Comparison of ENCODE assay signal across 8 cellular contexts in the genomic region with DNA sequence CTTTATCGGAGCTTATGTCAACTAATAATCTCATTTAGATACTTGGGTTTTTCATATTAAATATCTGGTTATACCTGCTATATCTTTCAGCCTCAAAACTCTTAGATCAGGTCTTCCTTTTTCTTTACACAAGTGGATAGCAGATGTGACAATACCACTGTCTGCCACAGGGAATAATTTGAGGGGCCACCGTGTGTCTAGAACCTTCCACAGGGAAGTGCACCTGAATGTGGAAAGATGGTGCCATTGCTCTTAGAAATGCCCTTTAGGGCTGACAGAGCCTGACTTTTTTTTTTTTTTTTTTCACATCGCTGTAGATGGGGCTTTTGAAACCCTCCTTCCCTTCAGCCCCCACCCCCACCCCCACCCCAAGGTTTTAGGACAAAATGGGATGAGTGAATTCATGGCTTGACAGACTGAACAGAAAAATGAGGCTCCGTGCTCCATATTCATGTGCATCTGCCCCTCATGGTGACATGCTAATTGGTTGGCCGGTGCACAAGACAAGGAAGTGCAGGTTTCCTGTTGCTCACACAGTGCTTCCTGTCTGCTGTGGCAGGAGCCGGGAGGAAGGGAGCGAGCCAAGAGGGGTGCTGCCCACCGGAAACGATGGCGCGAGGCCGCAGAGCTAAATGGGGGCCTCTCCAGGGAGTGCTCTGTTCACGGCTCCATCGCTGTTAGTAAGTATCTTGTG.
A peak's percentile ranks its signal among the peaks of the same experiment; 100 is the strongest.
DNase-seq lines count a peak whose midpoint lies in the region; ATAC-seq and TF ChIP-seq lines count a peak whose summit lies in the region.

No MANE protein-coding gene starts in this region.

- H3K36me3 Mint-ChIP-seq in activated naive CD8-positive, alpha-beta T cell = peaks cover 21% of the 10 kb centered on the region
- peaks cover 18% of the 10 kb centered on the region for H3K36me3 Mint-ChIP-seq in natural killer cell treated with Interleukin-12 subunit alpha and Interleukin-12 subunit beta and Interleukin-15 and Interleukin-18, amount 100 ng/mL, for 72 hours

- H3K27me3 ChIP-seq in SU-DHL-6 (ENCODE audit: low read length) = no peaks in the 10 kb centered on the region; the same call in 1 of the 2 replicates
- no peaks in the 10 kb centered on the region for H3K27me3 ChIP-seq in upper lobe of left lung

- H3K9me3 ChIP-seq in SU-DHL-6 (ENCODE audit: insufficient read depth, low read length) (no peaks in the 10 kb centered on the region), upper lobe of left lung (no peaks in the 10 kb centered on the region)

- H3K36me3 ChIP-seq in SU-DHL-6 (ENCODE audit: low read length) (no peaks in the 10 kb centered on the region), upper lobe of left lung (no peaks in the 10 kb centered on the region)

- H3K79me2 ChIP-seq in SU-DHL-6 (ENCODE audit: insufficient read depth, low read length) = no peaks in the 10 kb centered on the region

- H3F3A ChIP-seq in SU-DHL-6 (ENCODE audit: insufficient read depth) = no peaks in the 10 kb centered on the region

- TF ChIP-seq CTCF in SU-DHL-6 (IDR thresholded peaks at IDR 0.05; ENCODE audit: insufficient read depth, low read length, poor library complexity, severe bottlenecking) (no peak), upper lobe of left lung (IDR thresholded peaks at IDR 0.05) (no peak)

- peaks cover 11% of the 10 kb centered on the region for H3K9me3 Mint-ChIP-seq in activated naive CD8-positive, alpha-beta T cell (ENCODE audit: low read depth)
- peaks cover 5% of the 10 kb centered on the region for H3K9me3 Mint-ChIP-seq in natural killer cell treated with Interleukin-12 subunit alpha and Interleukin-12 subunit beta and Interleukin-15 and Interleukin-18, amount 100 ng/mL, for 72 hours

- no peaks in the 10 kb centered on the region for H3K9me2 ChIP-seq in SU-DHL-6 (replicated peaks; ENCODE audit: insufficient read depth, low read length)

- no peaks in the 10 kb centered on the region for H4K20me1 ChIP-seq in SU-DHL-6 (ENCODE audit: low read depth, low read length)

- H3K4me2 ChIP-seq in SU-DHL-6 (ENCODE audit: low read depth, low read length, poor library complexity, severe bottlenecking) = peak overlapping the region; percentile 55

- peak overlapping the region; percentile 97 for H3K27ac Mint-ChIP-seq in activated naive CD8-positive, alpha-beta T cell
- peak overlapping the region; percentile 92 to 93 for H3K27ac Mint-ChIP-seq in natural killer cell treated with Interleukin-12 subunit alpha and Interleukin-12 subunit beta and Interleukin-15 and Interleukin-18, amount 100 ng/mL, for 72 hours

- peaks cover 68% of the 10 kb centered on the region for H3K4me1 Mint-ChIP-seq in activated naive CD8-positive, alpha-beta T cell (ENCODE audit: low read depth)
- peaks cover 48 to 49% of the 10 kb centered on the region in 2 donors for H3K4me1 Mint-ChIP-seq in natural killer cell treated with Interleukin-12 subunit alpha and Interleukin-12 subunit beta and Interleukin-15 and Interleukin-18, amount 100 ng/mL, for 72 hours (ENCODE audit: low read depth in 2 of 2)

- peak; percentile 90 for DNase-seq in natural killer cell treated with Interleukin-12 subunit alpha and Interleukin-12 subunit beta and Interleukin-15 and Interleukin-18, amount 100 ng/mL, for 72 hours (ENCODE audit: low spot score)
- DNase-seq in upper lobe of left lung (peak in 1 of 2 donors; percentile 79), HCEC 1CT (no peak), OCI-M2 (lab: John Stamatoyannopoulos, UW; ENCODE audit: unreplicated experiment) (no peak)

- peak in 1 of 4 donors; percentile 58 for TF ChIP-seq EP300 in upper lobe of left lung (IDR thresholded peaks at IDR 0.05)

- ATAC-seq in GM18861 (IDR thresholded peaks at IDR 0.05; ENCODE audit: unreplicated experiment) (peak; percentile 90), HG03039 (IDR thresholded peaks at IDR 0.05; ENCODE audit: unreplicated experiment) (peak; percentile 97), upper lobe of left lung (ENCODE audit: low FRiP score in 2 of 2) (peak; percentile 80 to 90)
- ATAC-seq in natural killer cell treated with Interleukin-12 subunit alpha and Interleukin-12 subunit beta and Interleukin-15 and Interleukin-18, amount 100 ng/mL, for 72 hours = peak; percentile 95 to 97

- peak overlapping the region; percentile 23 for H3K4me3 ChIP-seq in SU-DHL-6 (ENCODE audit: insufficient read depth, low read length, poor library complexity, severe bottlenecking)
- peak overlapping the region in 3 of 4 donors; percentile 4 to 39 (median 28) for H3K4me3 ChIP-seq in upper lobe of left lung

- H3K9ac ChIP-seq in SU-DHL-6 (ENCODE audit: low read length) = peak overlapping the region; percentile 10; the same call in 1 of the 2 replicates

- 30 to 39% methylated on average over 14 of the region's 14 CpGs for WGBS in upper lobe of left lung, 2 donors

- H3K27ac ChIP-seq in SU-DHL-6 (ENCODE audit: low read depth, low read length) = no peak overlapping the region
- H3K27ac ChIP-seq in upper lobe of left lung = peak overlapping the region; percentile 37 to 76 (median 50)

- H3K4me3 Mint-ChIP-seq in activated naive CD8-positive, alpha-beta T cell = peak overlapping the region; percentile 93
- peak overlapping the region; percentile 91 for H3K4me3 Mint-ChIP-seq in natural killer cell treated with Interleukin-12 subunit alpha and Interleukin-12 subunit beta and Interleukin-15 and Interleukin-18, amount 100 ng/mL, for 72 hours

- no peaks in the 10 kb centered on the region for H3K27me3 Mint-ChIP-seq in activated naive CD8-positive, alpha-beta T cell
- no peaks in the 10 kb centered on the region for H3K27me3 Mint-ChIP-seq in natural killer cell treated with Interleukin-12 subunit alpha and Interleukin-12 subunit beta and Interleukin-15 and Interleukin-18, amount 100 ng/mL, for 72 hours

- peaks cover 16 to 25% (median 21%) of the 10 kb centered on the region in 4 donors for H3K4me1 ChIP-seq in upper lobe of left lung

- H2AFZ ChIP-seq in SU-DHL-6 (ENCODE audit: low read depth, low read length, severe bottlenecking) = peak overlapping the region; percentile 74

- peak in 1 of 4 donors; percentile 60 for TF ChIP-seq POLR2A in upper lobe of left lung (IDR thresholded peaks at IDR 0.05)
